ENCODE assay signal across 24 cellular contexts in genomic region chr3:155110021-155110420, GRCh38. TPM values are rescaled to one million over a fixed set of nuclear protein-coding genes. Genes with fewer than 3 reads are reported as not detected.
DNase-seq lines count a peak whose midpoint lies in the region; ATAC-seq and TF ChIP-seq lines count a peak whose summit lies in the region.
"Had no signal": no experiment of that assay in that cellular context is flagged by ENCODE, and none has a peak within 500 bp of the region (broad histone marks: within the 10 kb centered on the region; RNA-seq: fewer than 3 reads in every experiment).

No MANE protein-coding gene starts in this region.

- no peaks in the 10 kb centered on the region for H3K36me3 Mint-ChIP-seq in mesothelial cell of epicardium
- no peaks in the 10 kb centered on the region for H3K36me3 Mint-ChIP-seq in activated CD4-positive, alpha-beta T cell treated with anti-CD3 and anti-CD28 coated beads for 36 hours (ENCODE audit: low read depth)

- peaks cover 96% of the 10 kb centered on the region for H3K4me1 ChIP-seq in OCI-LY7 (ENCODE audit: insufficient read depth, low read length, poor library complexity, severe bottlenecking)

- CTCF ChIA-PET in OCI-LY7 (lab: Charles Lee; ENCODE audit: unreplicated experiment): interaction anchor here (1.0 kb wide), 1 partner anchor 8 kb away, joined by 4 read pairs; no protein-coding TSS in a partner anchor
- CTCF ChIA-PET in activated CD4-positive, alpha-beta T cell treated with anti-CD3 and anti-CD28 coated beads for 36 hours (lab: Charles Lee): no interaction called here

- H3K4me1 Mint-ChIP-seq in mesothelial cell of epicardium: peaks cover 42% of the 10 kb centered on the region
- peaks cover 8% of the 10 kb centered on the region for H3K4me1 Mint-ChIP-seq in activated CD4-positive, alpha-beta T cell treated with anti-CD3 and anti-CD28 coated beads for 36 hours

- peaks cover 4% of the 10 kb centered on the region for H3K9me3 Mint-ChIP-seq in mesothelial cell of epicardium
- no peaks in the 10 kb centered on the region for H3K9me3 Mint-ChIP-seq in activated CD4-positive, alpha-beta T cell treated with anti-CD3 and anti-CD28 coated beads for 36 hours (ENCODE audit: low read depth)

- no peak for ATAC-seq in HG03354 (IDR thresholded peaks at IDR 0.05; ENCODE audit: poor library complexity, severe bottlenecking, unreplicated experiment)
- no peak for ATAC-seq in activated CD4-positive, alpha-beta T cell treated with anti-CD3 and anti-CD28 coated beads for 36 hours
- ATAC-seq: HCT116 had no signal

- no peak overlapping the region for H3K4me3 Mint-ChIP-seq in mesothelial cell of epicardium
- no peak overlapping the region for H3K4me3 Mint-ChIP-seq in activated CD4-positive, alpha-beta T cell treated with anti-CD3 and anti-CD28 coated beads for 36 hours

- H3K36me3 ChIP-seq in OCI-LY7 (ENCODE audit: insufficient read depth, low read length): peaks cover 45% of the 10 kb centered on the region

- peak; percentile 64 for DNase-seq in NAMALWA (ENCODE audit: low spot score)
- DNase-seq in OCI-LY7 (ENCODE audit: low spot score): peak; percentile 67
- no peak for DNase-seq in mesothelial cell of epicardium (ENCODE audit: low spot score in 2 of 2, unreplicated experiment in 2 of 2)
- no peak for DNase-seq in AG08395 (ENCODE audit: low spot score)
- DNase-seq in activated CD4-positive, alpha-beta T cell treated with anti-CD3 and anti-CD28 coated beads for 36 hours: no peak
- DNase-seq in KG1 (lab: John Stamatoyannopoulos, UW): no peak
- DNase-seq: AML-193, Calu3, DMS79 treated with DMSO at 0.1 percent for 48 hours, MM.1S, NCI-H1092, NCI-H1417 treated with DMSO at 0.1 percent for 48 hours, NCI-H1694 treated with DMSO at 0.1 percent for 48 hours, NCI-H2081, NCI-H2171 treated with DMSO at 0.1 percent for 48 hours, NCI-H524, NCI-H748 treated with DMSO at 0.1 percent for 48 hours, PC-9, RPMI8226, SHP77 had no signal

- H3K4me2 ChIP-seq in OCI-LY7 (ENCODE audit: low read length): peak overlapping the region; percentile 89
- H3K4me2 ChIP-seq: PC-9 had no signal

- H3K27me3 Mint-ChIP-seq in mesothelial cell of epicardium (ENCODE audit: low read depth): no peaks in the 10 kb centered on the region
- peaks cover 5% of the 10 kb centered on the region for H3K27me3 Mint-ChIP-seq in activated CD4-positive, alpha-beta T cell treated with anti-CD3 and anti-CD28 coated beads for 36 hours

- H3K9me3 ChIP-seq in OCI-LY7 (ENCODE audit: low read length): peaks cover 8% of the 10 kb centered on the region; the same call in 1 of the 2 replicates

- H2AFZ ChIP-seq in OCI-LY7 (ENCODE audit: low read length): peak overlapping the region; percentile 37; the same call in 1 of the 2 replicates
- H2AFZ ChIP-seq: PC-9 had no signal

- intact Hi-C loops in OCI-LY7 (cut with micrococcal nuclease; ENCODE audit: unreplicated experiment): loop anchor here (5.0 kb wide), 2 partner anchors 762 to 1348 kb away; partner anchors contain the start of gene GMPS
- intact Hi-C loops in activated CD4-positive, alpha-beta T cell treated with anti-CD3 and anti-CD28 coated beads for 36 hours (cut with DNase I, micrococcal nuclease): no loop called here

- H3K4me3 ChIP-seq in OCI-LY7 (ENCODE audit: low read depth, low read length, poor library complexity, severe bottlenecking): peak overlapping the region; percentile 63
- H3K4me3 ChIP-seq: PC-9 had no signal

- no peaks in the 10 kb centered on the region for H3K9me2 ChIP-seq in OCI-LY7 (ENCODE audit: insufficient read depth, low read length)

- no TSS peak for BruUV-seq in OCI-LY7 (replicated peaks; lab: Mats Ljungman, UMichigan)

- H3K27ac Mint-ChIP-seq in mesothelial cell of epicardium: peak overlapping the region; percentile 22
- no peak overlapping the region for H3K27ac Mint-ChIP-seq in activated CD4-positive, alpha-beta T cell treated with anti-CD3 and anti-CD28 coated beads for 36 hours

- POLR2A ChIA-PET in OCI-LY7 (lab: Charles Lee): interaction anchor here (0.5 to 1.8 kb wide), 9 partner anchors 9 to 1361 kb away, joined by 3 to 10 read pairs (median 5); partner anchors contain the start of gene MME
- POLR2A ChIA-PET in activated CD4-positive, alpha-beta T cell treated with anti-CD3 and anti-CD28 coated beads for 36 hours (lab: Charles Lee): no interaction called here

- peaks cover 62% of the 10 kb centered on the region for H3K79me2 ChIP-seq in OCI-LY7 (ENCODE audit: insufficient read depth, low read depth, low read length)

- H3K27ac ChIP-seq in C4-2B (peak overlapping the region; percentile 39), OCI-LY7 (ENCODE audit: low read depth, low read length, poor library complexity, severe bottlenecking) (peak overlapping the region; percentile 98)
- H3K27ac ChIP-seq: PC-9 had no signal

- H4K20me1 ChIP-seq in OCI-LY7 (ENCODE audit: insufficient read depth, low read length): no peaks in the 10 kb centered on the region

- TF ChIP-seq CTCF in C4-2B (conservative IDR thresholded peaks at IDR 0.05) (no peak), OCI-LY7 (conservative IDR thresholded peaks at IDR 0.05; ENCODE audit: low read length) (no peak), mesothelial cell of epicardium (IDR thresholded peaks at IDR 0.05; ENCODE audit: unreplicated experiment) (no peak)

RNA-seq across cellular contexts. Expression of gene MME, which starts 29.9 kb away (rescaled TPM):
- total RNA-seq in OCI-LY7 (2014; rRNA removed; shearing (Covaris generic)): 118 TPM in 2 replicates
- 84.4 and 117 TPM in 2 replicates for total RNA-seq in OCI-LY7 (2022)
- 29.3 to 33.3 TPM (median 31.7 TPM) in 3 replicates for total RNA-seq in mesothelial cell of epicardium
- under 1 TPM in 1 of 2 experiments, not detected in 1; 0.23 TPM for total RNA-seq in activated CD4-positive, alpha-beta T cell treated with anti-CD3 and anti-CD28 coated beads for 36 hours
- total RNA-seq: T-helper 1 cell treated with Interleukin-12 subunit alpha and Interleukin-12 subunit beta and Interleukin-4 antibody, amounts not matched to agents 30 ng/mL and 1 ng/mL, for 36 hours had no signal

Comparison
In these comparisons a context has a peak if more than half of its experiments do, and no peak if none do; other contexts are left out.
1. DNase-seq: peak in NAMALWA (single experiment) and OCI-LY7 (single experiment); none in mesothelial cell of epicardium (0 of 2), AG08395 (single experiment), activated CD4-positive, alpha-beta T cell treated with anti-CD3 and anti-CD28 coated beads for 36 hours (single experiment) and KG1 (single experiment).
2. RNA of gene MME, which starts 29.9 kb away (total RNA-seq): 84.4 to 118 TPM in OCI-LY7 and 29.3 to 33.3 TPM in mesothelial cell of epicardium; 0.23 TPM in activated CD4-positive, alpha-beta T cell treated with anti-CD3 and anti-CD28 coated beads for 36 hours; every median in the first group is over 10 times any median in the second.